ENCODE assay signal across 1 cellular context in genomic region chr15:67227431-67227830, GRCh38.
TF ChIP-seq lines count a peak whose summit lies in the region.

No MANE protein-coding gene starts in this region.

TF ChIP-seq in IMR-90, 13 proteins besides CTCF, POLR2A, EP300 and RAD21:
- no peak for TF ChIP-seq USF2 (IDR thresholded peaks at IDR 0.05; ENCODE audit: low read depth, low read length)
